Comparison of ENCODE assay signal across 1 cellular context in the genomic region with DNA sequence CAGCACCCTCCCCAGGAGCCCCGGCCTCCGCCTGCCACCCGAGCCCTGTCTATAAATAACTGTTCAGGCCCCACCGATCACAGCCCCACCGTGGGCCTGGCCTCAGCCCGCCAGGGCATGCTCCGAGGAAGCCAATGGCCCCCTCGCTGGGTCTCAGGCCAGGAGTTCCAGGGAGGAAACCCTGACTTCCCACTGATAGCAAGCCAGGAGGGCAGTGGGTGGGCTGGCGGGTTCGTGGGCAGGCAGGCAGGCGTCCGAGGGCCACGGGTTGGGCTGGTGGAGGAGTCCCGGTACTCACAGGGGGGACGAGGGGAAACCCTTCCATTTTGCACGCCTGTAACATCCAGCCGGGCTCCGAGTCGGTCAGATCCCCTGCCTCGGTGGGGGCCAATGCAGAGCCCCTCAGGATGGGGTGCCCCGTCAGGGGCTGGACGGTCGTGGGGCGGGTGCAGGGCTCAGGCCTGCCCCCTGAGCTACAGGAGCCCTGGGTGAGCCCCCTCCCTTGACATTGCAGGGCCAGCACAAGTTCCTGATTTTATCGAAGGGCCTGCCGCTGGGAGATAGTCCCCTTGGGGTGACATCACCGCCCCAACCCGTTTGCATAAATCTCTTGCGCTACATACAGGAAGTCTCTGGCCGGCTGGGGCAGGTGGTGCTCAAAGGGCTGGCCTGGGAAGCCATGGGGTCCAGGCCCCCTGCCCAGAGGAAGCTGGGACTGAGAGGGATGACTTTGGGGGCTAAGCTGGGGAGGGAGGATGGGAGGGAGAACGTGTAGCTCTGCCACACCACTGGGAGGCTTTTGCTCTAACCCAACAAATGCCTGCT.
A peak's percentile ranks its signal among the peaks of the same experiment; 100 is the strongest.
TF ChIP-seq lines count a peak whose summit lies in the region.

A gene (minus strand): TSS at position 537 of the 825 bp plus-strand sequence. CDS start 194 bp downstream, at position 343.

TF ChIP-seq in K562, 482 proteins besides CTCF, POLR2A, EP300 and RAD21 (continued from another document and continues in another):
- TF ChIP-seq, protein P1, sequence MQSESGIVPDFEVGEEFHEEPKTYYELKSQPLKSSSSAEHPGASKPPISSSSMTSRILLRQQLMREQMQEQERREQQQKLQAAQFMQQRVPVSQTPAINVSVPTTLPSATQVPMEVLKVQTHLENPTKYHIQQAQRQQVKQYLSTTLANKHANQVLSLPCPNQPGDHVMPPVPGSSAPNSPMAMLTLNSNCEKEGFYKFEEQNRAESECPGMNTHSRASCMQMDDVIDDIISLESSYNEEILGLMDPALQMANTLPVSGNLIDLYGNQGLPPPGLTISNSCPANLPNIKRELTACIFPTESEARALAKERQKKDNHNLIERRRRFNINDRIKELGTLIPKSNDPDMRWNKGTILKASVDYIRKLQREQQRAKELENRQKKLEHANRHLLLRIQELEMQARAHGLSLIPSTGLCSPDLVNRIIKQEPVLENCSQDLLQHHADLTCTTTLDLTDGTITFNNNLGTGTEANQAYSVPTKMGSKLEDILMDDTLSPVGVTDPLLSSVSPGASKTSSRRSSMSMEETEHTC (IDR thresholded peaks at IDR 0.05) = peak; percentile 48; the same call in 1 of the 2 replicates
- TF ChIP-seq EGR1 (conservative IDR thresholded peaks at IDR 0.05) (0 out of 2 replicates have a peak, but pooled peaks have one; percentile 23), MEF2D (tag; conservative IDR thresholded peaks at IDR 0.05; ENCODE audit: low read depth) (peak; percentile 17), SIX5 (IDR thresholded peaks at IDR 0.05; ENCODE audit: borderline replicate concordance in 1 of 2, insufficient read depth in 1 of 2, low read depth in 1 of 2, low read length in 2 of 2) (no peak), PPARD (CRISPR knock-in tag; IDR thresholded peaks at IDR 0.05) (no peak), ARID2 (IDR thresholded peaks at IDR 0.05) (0 out of 2 replicates have a peak, but pooled peaks have one; percentile 18), MCM3 (IDR thresholded peaks at IDR 0.05) (no peak), PHF20 (IDR thresholded peaks at IDR 0.05; ENCODE audit: partially characterized antibody) (peak; percentile 78), RBM14 (IDR thresholded peaks at IDR 0.05; ENCODE audit: borderline replicate concordance, insufficient read depth, low read depth, low read length) (0 out of 2 replicates have a peak, but pooled peaks have one; percentile 60), TEAD4 (IDR thresholded peaks at IDR 0.05; ENCODE audit: low read length) (peak; percentile 90), TEAD4 (CRISPR knock-in tag; IDR thresholded peaks at IDR 0.05; ENCODE audit: borderline replicate concordance) (0 out of 2 replicates have a peak, but pooled peaks have one; percentile 41), STAT5B (CRISPR knock-in tag; IDR thresholded peaks at IDR 0.05) (no peak), SIN3B (IDR thresholded peaks at IDR 0.05; ENCODE audit: low read depth) (no peak), CTBP1 (IDR thresholded peaks at IDR 0.05; ENCODE audit: borderline replicate concordance) (peak; percentile 75), YY1 (IDR thresholded peaks at IDR 0.05; ENCODE audit: borderline replicate concordance in 1 of 3, control insufficient read depth in 1 of 3, extremely low read depth in 1 of 3, insufficient read depth in 3 of 3, insufficient read length in 1 of 3, insufficient replicate concordance in 2 of 3, low read depth in 1 of 3, low read length in 2 of 3) (peak in 2 of 3 experiments; percentile 54 to 61), RBFOX2 (IDR thresholded peaks at IDR 0.05; ENCODE audit: low read depth, low read length) (peak; percentile 87), HDGF (IDR thresholded peaks at IDR 0.05) (peak; percentile 47; the same call in 1 of the 2 replicates), ZNF445 (CRISPR knock-in tag; IDR thresholded peaks at IDR 0.05; ENCODE audit: low read depth) (no peak), ZFX (CRISPR knock-in tag; IDR thresholded peaks at IDR 0.05) (peak; percentile 91), NBN (IDR thresholded peaks at IDR 0.05; ENCODE audit: low read depth) (0 out of 2 replicates have a peak, but pooled peaks have one; percentile 31), POLR2AphosphoS5 (IDR thresholded peaks at IDR 0.05; ENCODE audit: control insufficient read depth, insufficient read depth, low read depth, low read length) (peak; percentile 92), HDAC1 (IDR thresholded peaks at IDR 0.05) (peak in 1 of 2 experiments; percentile 66; a peak in 2 of 4 replicates), NFRKB (IDR thresholded peaks at IDR 0.05; ENCODE audit: low read depth) (peak; percentile 62; the same call in 1 of the 2 replicates), HMGN3 (IDR thresholded peaks at IDR 0.05; ENCODE audit: borderline replicate concordance, extremely low read depth, insufficient read length, low read depth, low read length) (peak; percentile 97), NR1H2 (CRISPR knock-in tag; IDR thresholded peaks at IDR 0.05) (no peak), POLR3G (IDR thresholded peaks at IDR 0.05; ENCODE audit: extremely low read depth, insufficient read length, insufficient replicate concordance) (no peak), GTF2E2 (tag; IDR thresholded peaks at IDR 0.05) (no peak), ZNF239 (CRISPR knock-in tag; IDR thresholded peaks at IDR 0.05) (peak; percentile 16; the same call in 1 of the 2 replicates), JUNB (CRISPR knock-in tag; conservative IDR thresholded peaks at IDR 0.05) (no peak), NCOR1 (IDR thresholded peaks at IDR 0.05) (peak; percentile 87)
- TF ChIP-seq, protein P2, sequence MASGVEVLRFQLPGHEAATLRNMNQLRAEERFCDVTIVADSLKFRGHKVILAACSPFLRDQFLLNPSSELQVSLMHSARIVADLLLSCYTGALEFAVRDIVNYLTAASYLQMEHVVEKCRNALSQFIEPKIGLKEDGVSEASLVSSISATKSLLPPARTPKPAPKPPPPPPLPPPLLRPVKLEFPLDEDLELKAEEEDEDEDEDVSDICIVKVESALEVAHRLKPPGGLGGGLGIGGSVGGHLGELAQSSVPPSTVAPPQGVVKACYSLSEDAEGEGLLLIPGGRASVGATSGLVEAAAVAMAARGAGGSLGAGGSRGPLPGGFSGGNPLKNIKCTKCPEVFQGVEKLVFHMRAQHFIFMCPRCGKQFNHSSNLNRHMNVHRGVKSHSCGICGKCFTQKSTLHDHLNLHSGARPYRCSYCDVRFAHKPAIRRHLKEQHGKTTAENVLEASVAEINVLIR (CRISPR knock-in tag; IDR thresholded peaks at IDR 0.05) = 0 out of 2 replicates have a peak, but pooled peaks have one; percentile 31
- TF ChIP-seq, protein P3, sequence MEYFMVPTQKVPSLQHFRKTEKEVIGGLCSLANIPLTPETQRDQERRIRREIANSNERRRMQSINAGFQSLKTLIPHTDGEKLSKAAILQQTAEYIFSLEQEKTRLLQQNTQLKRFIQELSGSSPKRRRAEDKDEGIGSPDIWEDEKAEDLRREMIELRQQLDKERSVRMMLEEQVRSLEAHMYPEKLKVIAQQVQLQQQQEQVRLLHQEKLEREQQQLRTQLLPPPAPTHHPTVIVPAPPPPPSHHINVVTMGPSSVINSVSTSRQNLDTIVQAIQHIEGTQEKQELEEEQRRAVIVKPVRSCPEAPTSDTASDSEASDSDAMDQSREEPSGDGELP (CRISPR knock-in tag; IDR thresholded peaks at IDR 0.05; ENCODE audit: borderline replicate concordance) = peak; percentile 83
- TF ChIP-seq, protein P4, sequence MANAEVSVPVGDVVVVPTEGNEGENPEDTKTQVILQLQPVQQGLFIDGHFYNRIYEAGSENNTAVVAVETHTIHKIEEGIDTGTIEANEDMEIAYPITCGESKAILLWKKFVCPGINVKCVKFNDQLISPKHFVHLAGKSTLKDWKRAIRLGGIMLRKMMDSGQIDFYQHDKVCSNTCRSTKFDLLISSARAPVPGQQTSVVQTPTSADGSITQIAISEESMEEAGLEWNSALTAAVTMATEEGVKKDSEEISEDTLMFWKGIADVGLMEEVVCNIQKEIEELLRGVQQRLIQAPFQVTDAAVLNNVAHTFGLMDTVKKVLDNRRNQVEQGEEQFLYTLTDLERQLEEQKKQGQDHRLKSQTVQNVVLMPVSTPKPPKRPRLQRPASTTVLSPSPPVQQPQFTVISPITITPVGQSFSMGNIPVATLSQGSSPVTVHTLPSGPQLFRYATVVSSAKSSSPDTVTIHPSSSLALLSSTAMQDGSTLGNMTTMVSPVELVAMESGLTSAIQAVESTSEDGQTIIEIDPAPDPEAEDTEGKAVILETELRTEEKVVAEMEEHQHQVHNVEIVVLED (CRISPR knock-in tag; IDR thresholded peaks at IDR 0.05) = no peak
- TF ChIP-seq, protein P5, sequence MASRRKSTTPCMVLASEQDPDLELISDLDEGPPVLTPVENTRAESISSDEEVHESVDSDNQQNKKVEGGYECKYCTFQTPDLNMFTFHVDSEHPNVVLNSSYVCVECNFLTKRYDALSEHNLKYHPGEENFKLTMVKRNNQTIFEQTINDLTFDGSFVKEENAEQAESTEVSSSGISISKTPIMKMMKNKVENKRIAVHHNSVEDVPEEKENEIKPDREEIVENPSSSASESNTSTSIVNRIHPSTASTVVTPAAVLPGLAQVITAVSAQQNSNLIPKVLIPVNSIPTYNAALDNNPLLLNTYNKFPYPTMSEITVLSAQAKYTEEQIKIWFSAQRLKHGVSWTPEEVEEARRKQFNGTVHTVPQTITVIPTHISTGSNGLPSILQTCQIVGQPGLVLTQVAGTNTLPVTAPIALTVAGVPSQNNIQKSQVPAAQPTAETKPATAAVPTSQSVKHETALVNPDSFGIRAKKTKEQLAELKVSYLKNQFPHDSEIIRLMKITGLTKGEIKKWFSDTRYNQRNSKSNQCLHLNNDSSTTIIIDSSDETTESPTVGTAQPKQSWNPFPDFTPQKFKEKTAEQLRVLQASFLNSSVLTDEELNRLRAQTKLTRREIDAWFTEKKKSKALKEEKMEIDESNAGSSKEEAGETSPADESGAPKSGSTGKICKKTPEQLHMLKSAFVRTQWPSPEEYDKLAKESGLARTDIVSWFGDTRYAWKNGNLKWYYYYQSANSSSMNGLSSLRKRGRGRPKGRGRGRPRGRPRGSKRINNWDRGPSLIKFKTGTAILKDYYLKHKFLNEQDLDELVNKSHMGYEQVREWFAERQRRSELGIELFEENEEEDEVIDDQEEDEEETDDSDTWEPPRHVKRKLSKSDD (conservative IDR thresholded peaks at IDR 0.05; ENCODE audit: low read length) = no peak
- TF ChIP-seq, protein P6, sequence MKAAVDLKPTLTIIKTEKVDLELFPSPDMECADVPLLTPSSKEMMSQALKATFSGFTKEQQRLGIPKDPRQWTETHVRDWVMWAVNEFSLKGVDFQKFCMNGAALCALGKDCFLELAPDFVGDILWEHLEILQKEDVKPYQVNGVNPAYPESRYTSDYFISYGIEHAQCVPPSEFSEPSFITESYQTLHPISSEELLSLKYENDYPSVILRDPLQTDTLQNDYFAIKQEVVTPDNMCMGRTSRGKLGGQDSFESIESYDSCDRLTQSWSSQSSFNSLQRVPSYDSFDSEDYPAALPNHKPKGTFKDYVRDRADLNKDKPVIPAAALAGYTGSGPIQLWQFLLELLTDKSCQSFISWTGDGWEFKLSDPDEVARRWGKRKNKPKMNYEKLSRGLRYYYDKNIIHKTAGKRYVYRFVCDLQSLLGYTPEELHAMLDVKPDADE (conservative IDR thresholded peaks at IDR 0.05; ENCODE audit: control insufficient read depth, low read depth, low read length) = peak; percentile 13; the same call in 1 of the 2 replicates
- TF ChIP-seq, protein P7, sequence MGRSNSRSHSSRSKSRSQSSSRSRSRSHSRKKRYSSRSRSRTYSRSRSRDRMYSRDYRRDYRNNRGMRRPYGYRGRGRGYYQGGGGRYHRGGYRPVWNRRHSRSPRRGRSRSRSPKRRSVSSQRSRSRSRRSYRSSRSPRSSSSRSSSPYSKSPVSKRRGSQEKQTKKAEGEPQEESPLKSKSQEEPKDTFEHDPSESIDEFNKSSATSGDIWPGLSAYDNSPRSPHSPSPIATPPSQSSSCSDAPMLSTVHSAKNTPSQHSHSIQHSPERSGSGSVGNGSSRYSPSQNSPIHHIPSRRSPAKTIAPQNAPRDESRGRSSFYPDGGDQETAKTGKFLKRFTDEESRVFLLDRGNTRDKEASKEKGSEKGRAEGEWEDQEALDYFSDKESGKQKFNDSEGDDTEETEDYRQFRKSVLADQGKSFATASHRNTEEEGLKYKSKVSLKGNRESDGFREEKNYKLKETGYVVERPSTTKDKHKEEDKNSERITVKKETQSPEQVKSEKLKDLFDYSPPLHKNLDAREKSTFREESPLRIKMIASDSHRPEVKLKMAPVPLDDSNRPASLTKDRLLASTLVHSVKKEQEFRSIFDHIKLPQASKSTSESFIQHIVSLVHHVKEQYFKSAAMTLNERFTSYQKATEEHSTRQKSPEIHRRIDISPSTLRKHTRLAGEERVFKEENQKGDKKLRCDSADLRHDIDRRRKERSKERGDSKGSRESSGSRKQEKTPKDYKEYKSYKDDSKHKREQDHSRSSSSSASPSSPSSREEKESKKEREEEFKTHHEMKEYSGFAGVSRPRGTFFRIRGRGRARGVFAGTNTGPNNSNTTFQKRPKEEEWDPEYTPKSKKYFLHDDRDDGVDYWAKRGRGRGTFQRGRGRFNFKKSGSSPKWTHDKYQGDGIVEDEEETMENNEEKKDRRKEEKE (IDR thresholded peaks at IDR 0.05; ENCODE audit: borderline replicate concordance in 1 of 2, control insufficient read depth in 1 of 2, low read depth in 2 of 2, low read length in 1 of 2) = no peak
- TF ChIP-seq, protein P8, sequence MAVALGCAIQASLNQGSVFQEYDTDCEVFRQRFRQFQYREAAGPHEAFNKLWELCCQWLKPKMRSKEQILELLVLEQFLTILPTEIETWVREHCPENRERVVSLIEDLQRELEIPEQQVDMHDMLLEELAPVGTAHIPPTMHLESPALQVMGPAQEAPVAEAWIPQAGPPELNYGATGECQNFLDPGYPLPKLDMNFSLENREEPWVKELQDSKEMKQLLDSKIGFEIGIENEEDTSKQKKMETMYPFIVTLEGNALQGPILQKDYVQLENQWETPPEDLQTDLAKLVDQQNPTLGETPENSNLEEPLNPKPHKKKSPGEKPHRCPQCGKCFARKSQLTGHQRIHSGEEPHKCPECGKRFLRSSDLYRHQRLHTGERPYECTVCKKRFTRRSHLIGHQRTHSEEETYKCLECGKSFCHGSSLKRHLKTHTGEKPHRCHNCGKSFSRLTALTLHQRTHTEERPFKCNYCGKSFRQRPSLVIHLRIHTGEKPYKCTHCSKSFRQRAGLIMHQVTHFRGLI (CRISPR knock-in tag; IDR thresholded peaks at IDR 0.05) = no peak
